13 cellular contexts compared by ENCODE assay signal in genomic region chr14:102183922-102184677, GRCh38. TPM values are rescaled to one million over a fixed set of nuclear protein-coding genes. Genes with fewer than 3 reads are reported as not detected.
DNase-seq lines count a peak whose midpoint lies in the region; ATAC-seq, FAIRE-seq and TF ChIP-seq lines count a peak whose summit lies in the region.
"Had no signal": no experiment of that assay in that cellular context is flagged by ENCODE, and none has a peak within 500 bp of the region (broad histone marks: within the 10 kb centered on the region; RNA-seq: fewer than 3 reads in every experiment).

No MANE protein-coding gene starts in this region.

- peaks cover 97% of the 10 kb centered on the region for H3K79me2 ChIP-seq in GM23338 (replicated peaks; ENCODE audit: insufficient read depth)
- peaks cover 84% of the 10 kb centered on the region for H3K79me2 ChIP-seq in astrocyte (ENCODE audit: insufficient read depth, low read length)

- DNase-seq in D341Med (ENCODE audit: low spot score) (peak; percentile 25), GM23338 (ENCODE audit: low spot score) (no peak), astrocyte (ENCODE audit: low read depth) (no peak), sigmoid colon (peak; percentile 3), NCI-H69 (lab: John Stamatoyannopoulos, UW) (no peak), HT-29 (ENCODE audit: low spot score) (no peak), DMS79 treated with DMSO at 0.1 percent for 48 hours (lab: John Stamatoyannopoulos, UW) (no peak)
- DNase-seq: CD4-positive, alpha-beta T cell; GDM1; NCI-H1092 treated with DMSO at 0.1 percent for 48 hours; NCI-H524 treated with DMSO at 0.1 percent for 48 hours had no signal

- peak; percentile 35 for ATAC-seq in GM23338
- ATAC-seq: esophagus mucosa had no signal

- intact Hi-C loops in sigmoid colon (cut with DNase I) = no loop called here

- H3K9me3 Mint-ChIP-seq in GM23338 (no peaks in the 10 kb centered on the region), astrocyte (ENCODE audit: unreplicated experiment) (no peaks in the 10 kb centered on the region)
- H3K9me3 Mint-ChIP-seq: CD4-positive, alpha-beta T cell had no signal

- TF ChIP-seq CTCF in GM23338 (conservative IDR thresholded peaks at IDR 0.05; ENCODE audit: low read depth in 2 of 2) (no peak), astrocyte (IDR thresholded peaks at IDR 0.05; ENCODE audit: insufficient read depth, low read depth, low read length) (no peak), sigmoid colon (IDR thresholded peaks at IDR 0.05) (no peak)

- no peaks in the 10 kb centered on the region for H3K27me3 ChIP-seq in GM23338 (ENCODE audit: insufficient read depth)
- H3K27me3 ChIP-seq in astrocyte (ENCODE audit: insufficient read depth, low read length) = no peaks in the 10 kb centered on the region
- H3K27me3 ChIP-seq in sigmoid colon = no peaks in the 10 kb centered on the region

- H3K36me3 Mint-ChIP-seq in GM23338 (ENCODE audit: low read depth) = no peaks in the 10 kb centered on the region
- no peaks in the 10 kb centered on the region for H3K36me3 Mint-ChIP-seq in astrocyte (ENCODE audit: low read depth, unreplicated experiment)

- H3K4me1 ChIP-seq in GM23338 (ENCODE audit: insufficient read depth) (peaks cover 30% of the 10 kb centered on the region), astrocyte (ENCODE audit: insufficient read depth, low read length) (peaks cover 36% of the 10 kb centered on the region), sigmoid colon (peaks cover 0 to 64% (median 53%) of the 10 kb centered on the region in 4 donors)

- no peak for TF ChIP-seq EP300 in sigmoid colon (IDR thresholded peaks at IDR 0.05)

- H3K9me3 ChIP-seq in astrocyte (ENCODE audit: insufficient read depth, low read depth, low read length) = no peaks in the 10 kb centered on the region
- H3K9me3 ChIP-seq in sigmoid colon = no peaks in the 10 kb centered on the region

- H3K36me3 ChIP-seq in GM23338 (ENCODE audit: insufficient read depth) (no peaks in the 10 kb centered on the region), astrocyte (ENCODE audit: insufficient read depth, low read length) (no peaks in the 10 kb centered on the region), sigmoid colon (no peaks in the 10 kb centered on the region)

- no peaks in the 10 kb centered on the region for H3F3A ChIP-seq in GM23338 (replicated peaks; ENCODE audit: low read depth)

- H3K4me2 ChIP-seq in GM23338 (no peak overlapping the region), astrocyte (ENCODE audit: low read length) (peak overlapping the region; percentile 8)

- no peak for FAIRE-seq in astrocyte (lab: Jason Lieb, UNC)

- H2AFZ ChIP-seq in GM23338 (no peak overlapping the region), astrocyte (ENCODE audit: low read depth, low read length) (no peak overlapping the region)

- no peak for TF ChIP-seq POLR2A in sigmoid colon (IDR thresholded peaks at IDR 0.05)

- H3K9ac ChIP-seq in astrocyte (ENCODE audit: low read length) = no peak overlapping the region

- H3K9me2 ChIP-seq in GM23338 (ENCODE audit: insufficient read depth) = no peaks in the 10 kb centered on the region

- H3K4me1 Mint-ChIP-seq in GM23338 (peaks cover 42% of the 10 kb centered on the region; the same call in 2 of the 3 replicates), astrocyte (ENCODE audit: low read depth, unreplicated experiment) (peaks cover 46% of the 10 kb centered on the region)

- no peak overlapping the region for H3K4me3 Mint-ChIP-seq in GM23338
- no peak overlapping the region for H3K4me3 Mint-ChIP-seq in astrocyte (ENCODE audit: unreplicated experiment)
- H3K4me3 Mint-ChIP-seq: CD4-positive, alpha-beta T cell had no signal

- 90 to 94% methylated on average over 7 of the region's 7 CpGs for WGBS in sigmoid colon, 2 donors

- H3K4me3 ChIP-seq in GM23338 = no peak overlapping the region
- no peak overlapping the region for H3K4me3 ChIP-seq in astrocyte (ENCODE audit: insufficient read depth, low read depth, low read length)
- no peak overlapping the region for H3K4me3 ChIP-seq in sigmoid colon
- H3K4me3 ChIP-seq: lung had no signal

- peak overlapping the region; percentile 7; the same call in 1 of the 2 replicates for H3K27ac ChIP-seq in GM23338 (ENCODE audit: low read depth)
- no peak overlapping the region for H3K27ac ChIP-seq in astrocyte (ENCODE audit: low read depth, low read length)
- no peak overlapping the region for H3K27ac ChIP-seq in sigmoid colon

- peaks cover 3% of the 10 kb centered on the region for H3K27me3 Mint-ChIP-seq in GM23338 (ENCODE audit: insufficient read depth, low read depth, poor library complexity)
- no peaks in the 10 kb centered on the region for H3K27me3 Mint-ChIP-seq in astrocyte (ENCODE audit: low read depth, unreplicated experiment)
- H3K27me3 Mint-ChIP-seq: CD4-positive, alpha-beta T cell had no signal

- H4K20me1 ChIP-seq in GM23338 (replicated peaks; ENCODE audit: insufficient read depth) (peaks cover 13% of the 10 kb centered on the region), astrocyte (ENCODE audit: insufficient read depth, low read length) (peaks cover 70% of the 10 kb centered on the region)

- H3K27ac Mint-ChIP-seq in GM23338 = no peak overlapping the region
- H3K27ac Mint-ChIP-seq in astrocyte (ENCODE audit: unreplicated experiment) = no peak overlapping the region

TF ChIP-seq in GM23338, 12 proteins besides CTCF, POLR2A, EP300 and RAD21:
- TF ChIP-seq EZH2phosphoT487 (IDR thresholded peaks at IDR 0.05; ENCODE audit: unreplicated experiment) = no peak
- TF ChIP-seq STAT1 (IDR thresholded peaks at IDR 0.05; ENCODE audit: unreplicated experiment) = no peak
- TF ChIP-seq JUNB (IDR thresholded peaks at IDR 0.05; ENCODE audit: unreplicated experiment) = no peak
- no peak for TF ChIP-seq ZNF114 (CRISPR knock-in tag; IDR thresholded peaks at IDR 0.05)
- no peak for TF ChIP-seq ZNF462 (CRISPR knock-in tag; IDR thresholded peaks at IDR 0.05)
- no peak for TF ChIP-seq ZNF331 (CRISPR knock-in tag; IDR thresholded peaks at IDR 0.05; ENCODE audit: low read depth)

RNA-seq across cellular contexts. Expression of gene WDR20, which starts 44.4 kb away (rescaled TPM):
- 21.0 and 24.6 TPM in 2 replicates for total RNA-seq in GM23338 (2014; rRNA removed; shearing (Covaris generic))
- polyA plus RNA-seq in GM23338 (2016; fragmentation: Nextera tagmentation; extraction: Ambion mirVana) (17.0 and 17.9 TPM in 2 replicates), sigmoid colon (10 to 100 TPM; 13.8 to 21.0 (median 16.4) TPM)
- total RNA-seq in astrocyte (22.4 and 23.6 TPM in 2 replicates), sigmoid colon (10 to 100 TPM; 19.1 to 32.1 (median 27.3) TPM)
- 7.3 and 9.8 TPM in 2 replicates for total RNA-seq in HT-29 (2014; rRNA removed; shearing (Covaris generic))

Comparison
In these comparisons a context has a peak if more than half of its experiments do, and no peak if none do; other contexts are left out.
1. DNase-seq: peak in D341Med (single experiment) and sigmoid colon (single experiment); none in GM23338 (single experiment), astrocyte (single experiment), NCI-H69 (single experiment), HT-29 (single experiment) and DMS79 treated with DMSO at 0.1 percent for 48 hours (single experiment).